ENCODE assay signal across 16 cellular contexts in genomic region chr19:657611-658010, GRCh38. TPM values are rescaled to one million over a fixed set of nuclear protein-coding genes. Genes with fewer than 3 reads are reported as not detected.
"Had no signal": no experiment of that assay in that cellular context is flagged by ENCODE, and none has a peak within 500 bp of the region (broad histone marks: within the 10 kb centered on the region; RNA-seq: fewer than 3 reads in every experiment).

No MANE protein-coding gene starts in this region.

- H3K36me3 Mint-ChIP-seq: activated naive CD4-positive, alpha-beta T cell treated with anti-CD3 and anti-CD28 coated beads, Interleukin-2, amount 50 U/mL, for 24 hours had no signal

- H3K36me3 ChIP-seq: ovary had no signal

- H3K9me3 Mint-ChIP-seq: activated CD4-positive, alpha-beta memory T cell treated with anti-CD3 and anti-CD28 coated beads, Interleukin-2, amount 10 ng/mL, durations not matched to agents 7 days and 5 days; activated naive CD4-positive, alpha-beta T cell treated with anti-CD3 and anti-CD28 coated beads, Interleukin-2, amount 50 U/mL, for 24 hours; brain; neural crest cell; T-cell had no signal

- H3K27me3 Mint-ChIP-seq: activated CD4-positive, alpha-beta memory T cell treated with anti-CD3 and anti-CD28 coated beads, Interleukin-2, amount 10 ng/mL, durations not matched to agents 7 days and 5 days; activated naive CD4-positive, alpha-beta T cell treated with anti-CD3 and anti-CD28 coated beads, Interleukin-2, amount 50 U/mL, for 24 hours; brain; T-cell had no signal

- H3K27ac ChIP-seq: esophagus muscularis mucosa, ovary, VCaP had no signal

- H3K4me3 ChIP-seq: esophagus muscularis mucosa, ovary, tibial nerve had no signal

- H3K4me3 Mint-ChIP-seq: activated CD4-positive, alpha-beta memory T cell treated with anti-CD3 and anti-CD28 coated beads, Interleukin-2, amount 10 ng/mL, durations not matched to agents 7 days and 5 days; activated naive CD4-positive, alpha-beta T cell treated with anti-CD3 and anti-CD28 coated beads, Interleukin-2, amount 50 U/mL, for 24 hours; brain; neural crest cell had no signal

- H3K9me3 ChIP-seq: esophagus muscularis mucosa, ovary, tibial nerve had no signal

- DNase-seq: activated CD4-positive, alpha-beta memory T cell treated with anti-CD3 and anti-CD28 coated beads, Interleukin-2, amount 10 ng/mL, durations not matched to agents 7 days and 5 days; activated CD8-positive, alpha-beta memory T cell treated with anti-CD3 and anti-CD28 coated beads, Interleukin-2, amount 50 U/mL, for 4 hours; amniotic stem cell; cerebellar nuclear complex; dermis blood vessel endothelial cell; ovary; stimulated activated CD4-positive, alpha-beta T cell treated with anti-CD3 and anti-CD28 coated beads, Interleukin-4, amount 100 ng/mL, for 4 hours; T-cell had no signal

- H3K27ac Mint-ChIP-seq: activated CD4-positive, alpha-beta memory T cell treated with anti-CD3 and anti-CD28 coated beads, Interleukin-2, amount 10 ng/mL, durations not matched to agents 7 days and 5 days; activated naive CD4-positive, alpha-beta T cell treated with anti-CD3 and anti-CD28 coated beads, Interleukin-2, amount 50 U/mL, for 24 hours had no signal

- H3K27me3 ChIP-seq: esophagus muscularis mucosa, ovary, tibial nerve had no signal

RNA-seq across cellular contexts. Expression of gene FGF22, which starts 17.9 kb away (rescaled TPM):
- total RNA-seq: activated CD4-positive, alpha-beta memory T cell treated with anti-CD3 and anti-CD28 coated beads, Interleukin-2, amount 10 ng/mL, durations not matched to agents 7 days and 5 days; dermis blood vessel endothelial cell; fibroblast of villous mesenchyme had no signal

RNA-seq across cellular contexts. Expression of gene PRSS57, which starts 37.6 kb away (rescaled TPM):
- total RNA-seq: activated CD4-positive, alpha-beta memory T cell treated with anti-CD3 and anti-CD28 coated beads, Interleukin-2, amount 10 ng/mL, durations not matched to agents 7 days and 5 days; dermis blood vessel endothelial cell; fibroblast of villous mesenchyme; mucosa of gallbladder; neural crest cell; tibial nerve had no signal
